ENCODE assay signal across 3 cellular contexts in the genomic region with DNA sequence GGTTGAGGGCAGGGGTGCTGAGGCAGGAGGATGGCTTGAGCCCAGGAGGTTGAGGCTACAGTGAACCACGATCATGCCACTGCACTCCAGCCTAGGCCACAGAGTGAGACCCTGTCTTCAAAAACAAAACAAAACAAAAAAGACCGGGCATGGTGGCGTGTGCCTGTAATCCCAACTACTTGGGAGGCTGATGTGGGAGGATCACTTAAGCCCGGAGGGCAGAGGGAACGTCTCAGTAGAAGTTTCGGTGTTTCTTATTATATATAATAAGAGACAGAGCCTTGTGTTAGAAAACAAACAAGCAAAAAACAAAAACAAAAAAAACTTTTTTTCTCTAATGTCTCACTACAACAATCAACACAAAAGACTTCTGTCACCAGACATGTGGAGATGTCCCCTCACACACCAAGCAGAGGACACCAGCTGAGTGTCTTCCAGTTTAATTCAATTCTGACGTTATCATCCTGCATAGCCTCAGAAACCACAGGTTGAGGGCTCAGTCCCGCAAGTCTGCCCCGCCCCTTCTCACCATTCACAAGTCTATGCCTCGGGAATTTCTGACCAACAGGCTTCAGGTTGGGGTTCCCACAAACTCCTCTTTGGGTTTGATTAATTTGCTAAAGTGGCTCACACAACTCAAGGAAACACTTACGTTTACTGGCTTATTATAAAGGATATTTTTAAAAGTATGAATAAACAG.
TF ChIP-seq lines count a peak whose summit lies in the region.

No MANE protein-coding gene starts in this region.

TF ChIP-seq in HCT116, 20 proteins besides CTCF, POLR2A, EP300 and RAD21:
- TF ChIP-seq TCF7L2 (IDR thresholded peaks at IDR 0.05; ENCODE audit: borderline replicate concordance, extremely low read depth, insufficient read depth, insufficient read length) = no peak
- TF ChIP-seq REST (IDR thresholded peaks at IDR 0.05; ENCODE audit: low read depth) = no peak
- no peak for TF ChIP-seq ZBTB33 (IDR thresholded peaks at IDR 0.05; ENCODE audit: extremely low read depth, insufficient replicate concordance, low read length)
- TF ChIP-seq CEBPB (IDR thresholded peaks at IDR 0.05; ENCODE audit: low read depth) = no peak
- TF ChIP-seq ZFX (IDR thresholded peaks at IDR 0.05) = no peak
- no peak for TF ChIP-seq EZH2phosphoT487 (IDR thresholded peaks at IDR 0.05; ENCODE audit: borderline replicate concordance)
- no peak for TF ChIP-seq EZH2 (IDR thresholded peaks at IDR 0.05)
- no peak for TF ChIP-seq JUND (IDR thresholded peaks at IDR 0.05)
- TF ChIP-seq, protein P1, sequence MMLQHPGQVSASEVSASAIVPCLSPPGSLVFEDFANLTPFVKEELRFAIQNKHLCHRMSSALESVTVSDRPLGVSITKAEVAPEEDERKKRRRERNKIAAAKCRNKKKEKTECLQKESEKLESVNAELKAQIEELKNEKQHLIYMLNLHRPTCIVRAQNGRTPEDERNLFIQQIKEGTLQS (IDR thresholded peaks at IDR 0.05) = no peak
- TF ChIP-seq ELF1 (IDR thresholded peaks at IDR 0.05; ENCODE audit: borderline replicate concordance, low read depth) = no peak
- no peak for TF ChIP-seq POLR2AphosphoS5 (IDR thresholded peaks at IDR 0.05; ENCODE audit: low read depth, low read length)
- TF ChIP-seq ZNF274 (IDR thresholded peaks at IDR 0.05; ENCODE audit: low read depth, low read length) = no peak
TF ChIP-seq in HCT116: peak in this region for 0.

TF ChIP-seq in K562, 482 proteins besides CTCF, POLR2A, EP300 and RAD21:
- TF ChIP-seq TFAP4 (CRISPR knock-in tag; IDR thresholded peaks at IDR 0.05; ENCODE audit: borderline replicate concordance) (peak; percentile 37; the same call in 1 of the 2 replicates), RB1 (IDR thresholded peaks at IDR 0.05; ENCODE audit: low read depth) (no peak)

TF ChIP-seq in GM12891, 5 proteins besides CTCF, POLR2A, EP300 and RAD21:
- TF ChIP-seq PAX5 (IDR thresholded peaks at IDR 0.05; ENCODE audit: insufficient read depth, low read length, severe bottlenecking) = no peak
- TF ChIP-seq TAF1 (IDR thresholded peaks at IDR 0.05; ENCODE audit: low read depth, low read length) = no peak
- no peak for TF ChIP-seq SPI1 (IDR thresholded peaks at IDR 0.05; ENCODE audit: low read depth, low read length)
- TF ChIP-seq POLR2AphosphoS5 (IDR thresholded peaks at IDR 0.05; ENCODE audit: low read depth, low read length) = no peak
- no peak for TF ChIP-seq POU2F2 (IDR thresholded peaks at IDR 0.05; ENCODE audit: low read depth, low read length)
